21 cellular contexts compared by ENCODE assay signal in genomic region chr15:77768107-77768506, GRCh38.
"Had no signal": no experiment of that assay in that cellular context is flagged by ENCODE, and none has a peak within 500 bp of the region (broad histone marks: within the 10 kb centered on the region; RNA-seq: fewer than 3 reads in every experiment).

No MANE protein-coding gene starts in this region.

- H3K4me3 Mint-ChIP-seq: activated B cell treated with CpG ODN at 0.5 μM for 24 hours; activated CD4-positive, alpha-beta T cell treated with anti-CD3 and anti-CD28 coated beads for 36 hours; activated naive CD8-positive, alpha-beta T cell treated with anti-CD3 and anti-CD28 coated beads, Interleukin-2, amount 50 U/mL, for 24 hours; activated T-cell treated with anti-CD3 and anti-CD28 coated beads, Interleukin-2, amount 50 U/mL, for 72 hours; memory B cell; natural killer cell treated with Interleukin-12 subunit alpha and Interleukin-12 subunit beta and Interleukin-15 and Interleukin-18, amount 100 ng/mL, for 72 hours; stimulated activated effector memory CD8-positive, alpha-beta T cell treated with anti-CD3 and anti-CD28 coated beads, Interleukin-12 subunit alpha, Interleukin-12 subunit beta, amount 100 ng/mL, for 72 hours had no signal

- H3K4me1 ChIP-seq: heart right ventricle, right lobe of liver, stomach, transverse colon had no signal

- H3K27ac ChIP-seq: cardiac muscle cell, heart right ventricle, right lobe of liver, skin epidermis, stomach, transverse colon had no signal

- H3K9me3 Mint-ChIP-seq: activated B cell treated with CpG ODN at 0.5 μM for 24 hours; activated naive CD8-positive, alpha-beta T cell treated with anti-CD3 and anti-CD28 coated beads, Interleukin-2, amount 50 U/mL, for 24 hours; activated T-cell treated with anti-CD3 and anti-CD28 coated beads, Interleukin-2, amount 50 U/mL, for 72 hours; memory B cell; natural killer cell treated with Interleukin-12 subunit alpha and Interleukin-12 subunit beta and Interleukin-15 and Interleukin-18, amount 100 ng/mL, for 72 hours; stimulated activated effector memory CD8-positive, alpha-beta T cell treated with anti-CD3 and anti-CD28 coated beads, Interleukin-12 subunit alpha, Interleukin-12 subunit beta, amount 100 ng/mL, for 72 hours had no signal

- ATAC-seq: activated CD4-positive, alpha-beta T cell treated with anti-CD3 and anti-CD28 coated beads for 36 hours; activated naive CD8-positive, alpha-beta T cell treated with anti-CD3 and anti-CD28 coated beads, Interleukin-2, amount 50 U/mL, for 24 hours; activated T-cell treated with anti-CD3 and anti-CD28 coated beads, Interleukin-2, amount 50 U/mL, for 72 hours; left colon; stimulated activated effector memory CD8-positive, alpha-beta T cell treated with anti-CD3 and anti-CD28 coated beads, Interleukin-12 subunit alpha, Interleukin-12 subunit beta, amount 100 ng/mL, for 72 hours had no signal

- H3K36me3 ChIP-seq: cardiac muscle cell, heart right ventricle, right lobe of liver, stomach, transverse colon had no signal

- H3K27ac Mint-ChIP-seq: activated B cell treated with CpG ODN at 0.5 μM for 24 hours; activated CD4-positive, alpha-beta T cell treated with anti-CD3 and anti-CD28 coated beads for 36 hours; activated naive CD8-positive, alpha-beta T cell treated with anti-CD3 and anti-CD28 coated beads, Interleukin-2, amount 50 U/mL, for 24 hours; activated T-cell treated with anti-CD3 and anti-CD28 coated beads, Interleukin-2, amount 50 U/mL, for 72 hours; memory B cell; natural killer cell treated with Interleukin-12 subunit alpha and Interleukin-12 subunit beta and Interleukin-15 and Interleukin-18, amount 100 ng/mL, for 72 hours; stimulated activated effector memory CD8-positive, alpha-beta T cell treated with anti-CD3 and anti-CD28 coated beads, Interleukin-12 subunit alpha, Interleukin-12 subunit beta, amount 100 ng/mL, for 72 hours had no signal

- DNase-seq: activated B cell treated with CpG ODN at 0.5 μM for 24 hours; activated CD4-positive, alpha-beta T cell treated with anti-CD3 and anti-CD28 coated beads for 36 hours; activated CD4-positive, alpha-beta T cell treated with anti-CD3 and anti-CD28 coated beads, Interleukin-2, amount 50 U/mL, for 48 hours; activated effector memory CD4-positive, alpha-beta T cell treated with anti-CD3 and anti-CD28 coated beads, Interleukin-2, amount 50 U/mL, for 16 hours; activated naive CD4-positive, alpha-beta T cell treated with anti-CD3 and anti-CD28 coated beads, Interleukin-2, amount 50 U/mL, for 16 hours; activated naive CD8-positive, alpha-beta T cell treated with anti-CD3 and anti-CD28 coated beads, Interleukin-2, amount 50 U/mL, for 24 hours; activated T-cell treated with anti-CD3 and anti-CD28 coated beads, Interleukin-2, amount 50 U/mL, for 72 hours; cortex of kidney; foreskin fibroblast; heart right ventricle; left colon; right lobe of liver; stimulated activated CD4-positive, alpha-beta T cell treated with anti-CD3 and anti-CD28 coated beads, Interleukin-2, amount 100 ng/mL, for 24 hours; stomach; T-helper 9 cell; transverse colon had no signal

- H3K4me1 Mint-ChIP-seq: activated B cell treated with CpG ODN at 0.5 μM for 24 hours; activated CD4-positive, alpha-beta T cell treated with anti-CD3 and anti-CD28 coated beads for 36 hours; activated naive CD8-positive, alpha-beta T cell treated with anti-CD3 and anti-CD28 coated beads, Interleukin-2, amount 50 U/mL, for 24 hours; memory B cell; stimulated activated effector memory CD8-positive, alpha-beta T cell treated with anti-CD3 and anti-CD28 coated beads, Interleukin-12 subunit alpha, Interleukin-12 subunit beta, amount 100 ng/mL, for 72 hours had no signal

- H3K36me3 Mint-ChIP-seq: memory B cell; natural killer cell treated with Interleukin-12 subunit alpha and Interleukin-12 subunit beta and Interleukin-15 and Interleukin-18, amount 100 ng/mL, for 72 hours; stimulated activated effector memory CD8-positive, alpha-beta T cell treated with anti-CD3 and anti-CD28 coated beads, Interleukin-12 subunit alpha, Interleukin-12 subunit beta, amount 100 ng/mL, for 72 hours had no signal

- H3K27me3 ChIP-seq: cardiac muscle cell, right lobe of liver had no signal

- H3K9me3 ChIP-seq: heart right ventricle, right lobe of liver, stomach, transverse colon had no signal

- H3K4me3 ChIP-seq: cardiac muscle cell, heart right ventricle, right lobe of liver, skin epidermis, stomach, transverse colon had no signal
